Comparison of ENCODE assay signal across 12 cellular contexts in the genomic region with DNA sequence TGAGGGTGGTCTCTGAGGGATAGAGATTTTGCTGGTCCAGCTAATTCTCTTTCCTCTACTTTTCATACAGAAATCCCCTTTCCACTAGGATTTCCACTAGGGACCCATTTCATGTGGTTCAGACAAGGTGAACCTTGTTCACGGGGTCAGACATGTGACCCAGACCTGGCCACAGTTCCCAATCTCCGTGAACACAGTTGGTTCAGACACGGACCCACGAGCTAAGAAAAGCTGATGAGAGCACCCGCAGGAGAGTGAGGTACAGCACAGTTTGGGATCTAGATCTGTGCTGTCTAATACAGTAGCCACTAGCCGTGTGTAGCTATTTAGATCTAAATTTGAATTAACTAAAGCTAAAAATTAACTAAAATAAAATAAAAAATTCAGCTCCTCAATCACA.
"Had no signal": no experiment of that assay in that cellular context is flagged by ENCODE, and none has a peak within 500 bp of the region (broad histone marks: within the 10 kb centered on the region; RNA-seq: fewer than 3 reads in every experiment).

No MANE protein-coding gene starts in this region.

- H3K4me3 ChIP-seq: SJSA1, transverse colon had no signal

- H3K36me3 ChIP-seq: SJSA1, transverse colon had no signal

- H3K27me3 ChIP-seq: transverse colon had no signal

- H3K27ac ChIP-seq: SJSA1, transverse colon had no signal

- H3K9me3 ChIP-seq: SJSA1, transverse colon had no signal

- DNase-seq: activated CD4-positive, alpha-beta memory T cell treated with anti-CD3 and anti-CD28 coated beads, Interleukin-2, amount 10 ng/mL, durations not matched to agents 7 days and 5 days; activated CD4-positive, alpha-beta T cell treated with anti-CD3 and anti-CD28 coated beads for 1 hour; activated CD8-positive, alpha-beta memory T cell treated with anti-CD3 and anti-CD28 coated beads, Interleukin-2, amount 50 U/mL, for 4 hours; activated T-cell treated with anti-CD3 and anti-CD28 coated beads, Interleukin-2, amount 50 U/mL, for 72 hours; central memory CD4-positive, alpha-beta T cell; cortex of kidney; effector memory CD4-positive, alpha-beta T cell; kidney glomerular epithelial cell; stimulated activated CD4-positive, alpha-beta T cell treated with anti-CD3 and anti-CD28 coated beads, Interleukin-15, amount 100 ng/mL, for 24 hours; T-helper 9 cell; transverse colon had no signal

- ATAC-seq: activated T-cell treated with anti-CD3 and anti-CD28 coated beads, Interleukin-2, amount 50 U/mL, for 72 hours had no signal

- H3K4me1 ChIP-seq: SJSA1, transverse colon had no signal
